In genomic region chr3:4963669-4964589, GRCh38 we compare ENCODE assay signal across 1 cellular context.
A peak's percentile ranks its signal among the peaks of the same experiment; 100 is the strongest.
TF ChIP-seq lines count a peak whose summit lies in the region.

No MANE protein-coding gene starts in this region.

TF ChIP-seq in endothelial cell of umbilical vein, 7 proteins besides CTCF, POLR2A, EP300 and RAD21:
- TF ChIP-seq MAX (IDR thresholded peaks at IDR 0.05; ENCODE audit: insufficient read depth, insufficient read length): no peak
- peak; percentile 21 for TF ChIP-seq FOS (IDR thresholded peaks at IDR 0.05; ENCODE audit: borderline replicate concordance, insufficient read depth, low read length)
